Comparison of ENCODE assay signal across 8 cellular contexts in genomic region chr19:42244452-42245220, GRCh38. TPM values are rescaled to one million over a fixed set of nuclear protein-coding genes. Genes with fewer than 3 reads are reported as not detected.
DNase-seq lines count a peak whose midpoint lies in the region; ATAC-seq and TF ChIP-seq lines count a peak whose summit lies in the region.

No MANE protein-coding gene starts in this region.

- H3K9ac ChIP-seq in NT2/D1 (ENCODE audit: insufficient read length, low read depth), result peak overlapping the region; percentile 45

- H3K9me3 Mint-ChIP-seq in CD14-positive monocyte (no peaks in the 10 kb centered on the region), endothelial cell (ENCODE audit: unreplicated experiment) (no peaks in the 10 kb centered on the region)

- peak; percentile 68 for TF ChIP-seq CTCF in CD14-positive monocyte (IDR thresholded peaks at IDR 0.05)
- peak; percentile 15 for TF ChIP-seq CTCF in endothelial cell (IDR thresholded peaks at IDR 0.05; ENCODE audit: unreplicated experiment)

- H3K36me3 Mint-ChIP-seq in CD14-positive monocyte, result peaks cover 14 to 29% of the 10 kb centered on the region in 2 donors
- H3K36me3 Mint-ChIP-seq in endothelial cell (ENCODE audit: low read depth, unreplicated experiment), result peaks cover 10% of the 10 kb centered on the region

- no peaks in the 10 kb centered on the region for H3K27me3 ChIP-seq in NT2/D1 (ENCODE audit: insufficient read depth, insufficient read length)

- peak; percentile 32 for ATAC-seq in GM19438 (IDR thresholded peaks at IDR 0.05; ENCODE audit: low read depth, unreplicated experiment)

- H3K9me3 ChIP-seq in NT2/D1 (ENCODE audit: insufficient read depth, low read length), result no peaks in the 10 kb centered on the region
- H3K9me3 ChIP-seq in mesodermal cell (ENCODE audit: control insufficient read depth, low read length), result no peaks in the 10 kb centered on the region

- WGBS in mesodermal cell (ENCODE audit: insufficient coverage in 2 of 2), 2 experiments, result 8 to 9% methylated on average over 32 to 33 of the region's 40 CpGs

- H3K27ac Mint-ChIP-seq in CD14-positive monocyte (peak overlapping the region; percentile 96 to 98 (median 97)), endothelial cell (ENCODE audit: unreplicated experiment) (peak overlapping the region; percentile 99)

- H3K4me1 Mint-ChIP-seq in CD14-positive monocyte, result peaks cover 47% of the 10 kb centered on the region
- peaks cover 52% of the 10 kb centered on the region for H3K4me1 Mint-ChIP-seq in endothelial cell (ENCODE audit: unreplicated experiment)

- intact Hi-C loops in CD14-positive monocyte (cut with micrococcal nuclease), result loop anchor here (1.0 to 10.0 kb wide), 5 partner anchors 27 to 137 kb away; partner anchors contain the start of genes DEDD2 (in 1 of the 2) and POU2F2 (in 1 of the 2)

- H3K36me3 ChIP-seq in NT2/D1 (ENCODE audit: insufficient read depth, insufficient read length, low read length), result peaks cover 37% of the 10 kb centered on the region
- H3K36me3 ChIP-seq in mesodermal cell (ENCODE audit: control insufficient read depth, insufficient read depth, low read length), result peaks cover 40% of the 10 kb centered on the region

- DNase-seq in CD14-positive monocyte (ENCODE audit: low spot score) (peak; percentile 92), HUDEP-2 (lab: John Stamatoyannopoulos, UW; ENCODE audit: unreplicated experiment in 76 of 76) (peak in 74 of 76 experiments; percentile 73 to 97 (median 94)), NT2/D1 (ENCODE audit: low read depth, low spot score) (peak; percentile 88), endothelial cell (ENCODE audit: low spot score) (peak; percentile 92)
- DNase-seq in activated CD8-positive, alpha-beta memory T cell treated with anti-CD3 and anti-CD28 coated beads, Interleukin-2, amount 50 U/mL, for 24 hours (ENCODE audit: extremely low read depth), result peak; percentile 81
- peak; percentile 78 for DNase-seq in stimulated activated CD8-positive, alpha-beta memory T cell treated with anti-CD3 and anti-CD28 coated beads, Interleukin-15, amount 100 ng/mL, for 24 hours (ENCODE audit: low read depth)

- H3K27me3 Mint-ChIP-seq in CD14-positive monocyte (ENCODE audit: low read depth in 3 of 3) (peaks cover 0 to 4% (median 3%) of the 10 kb centered on the region in 3 donors), endothelial cell (ENCODE audit: unreplicated experiment) (peaks cover 24% of the 10 kb centered on the region)

- H3K27ac ChIP-seq in mesodermal cell (ENCODE audit: low read depth, low read length, severe bottlenecking), result peak overlapping the region; percentile 58

- H3K4me3 ChIP-seq in NT2/D1 (ENCODE audit: insufficient read length, low read depth), result peak overlapping the region; percentile 69
- peak overlapping the region; percentile 58 for H3K4me3 ChIP-seq in mesodermal cell (ENCODE audit: extremely low read depth, insufficient read depth, low read length, poor library complexity, severe bottlenecking)

- H3K4me3 Mint-ChIP-seq in CD14-positive monocyte, result peak overlapping the region; percentile 95 to 99
- peak overlapping the region; percentile 94 for H3K4me3 Mint-ChIP-seq in endothelial cell (ENCODE audit: unreplicated experiment)

- H3K4me1 ChIP-seq in NT2/D1 (ENCODE audit: insufficient read depth, insufficient read length) (peaks cover 6% of the 10 kb centered on the region), mesodermal cell (ENCODE audit: control insufficient read depth, insufficient read depth, low read length, poor library complexity, severe bottlenecking) (peaks cover 39% of the 10 kb centered on the region)

RNA-seq across cellular contexts. Expression of gene GSK3A, which starts 2.2 kb away (rescaled TPM):
- polyA plus RNA-seq in CD14-positive monocyte, result 10 to 100 TPM; 12.3 to 14.9 TPM
- 54.4 TPM for total RNA-seq in endothelial cell (ENCODE audit: unreplicated experiment)
- polyA plus RNA-seq in mesodermal cell (2013, experiment 1 of 2), result 61.9 TPM
- polyA plus RNA-seq in mesodermal cell (2013, experiment 2 of 2), result 56.5 TPM

RNA-seq across cellular contexts. Expression of gene ERF, which starts 10.3 kb away (rescaled TPM):
- polyA plus RNA-seq in CD14-positive monocyte, result 1 to 10 TPM; 2.3 to 3.4 TPM
- 109 TPM for total RNA-seq in endothelial cell (ENCODE audit: unreplicated experiment)
- polyA plus RNA-seq in mesodermal cell (2013, experiment 1 of 2), result 89.7 TPM
- polyA plus RNA-seq in mesodermal cell (2013, experiment 2 of 2), result 85.3 TPM

RNA-seq across cellular contexts. Expression of gene CIC, which starts 24.4 kb away (rescaled TPM):
- polyA plus RNA-seq in CD14-positive monocyte, result under 1 TPM; 0.62 to 0.87 TPM
- total RNA-seq in endothelial cell (ENCODE audit: unreplicated experiment), result 85.7 TPM
- 42.9 TPM for polyA plus RNA-seq in mesodermal cell (2013, experiment 1 of 2)
- polyA plus RNA-seq in mesodermal cell (2013, experiment 2 of 2), result 37.1 TPM

RNA-seq across cellular contexts. Expression of gene ZNF526, which starts 24.5 kb away (rescaled TPM):
- 1 to 10 TPM in 1 of 2 donors, under 1 TPM in 1; 0.96 to 1.3 TPM for polyA plus RNA-seq in CD14-positive monocyte
- total RNA-seq in endothelial cell (ENCODE audit: unreplicated experiment), result 13.9 TPM
- polyA plus RNA-seq in mesodermal cell (2013, experiment 1 of 2), result 9.7 TPM
- polyA plus RNA-seq in mesodermal cell (2013, experiment 2 of 2), result 7.4 TPM

RNA-seq across cellular contexts. Expression of gene DEDD2, which starts 27.2 kb away (rescaled TPM):
- polyA plus RNA-seq in CD14-positive monocyte, result 100 to 1,000 TPM; 125 to 133 TPM
- total RNA-seq in endothelial cell (ENCODE audit: unreplicated experiment), result 27.1 TPM
- 24.9 TPM for polyA plus RNA-seq in mesodermal cell (2013, experiment 1 of 2)
- 19.5 TPM for polyA plus RNA-seq in mesodermal cell (2013, experiment 2 of 2)

Comparison
In these comparisons a context has a peak if more than half of its experiments do, and no peak if none do; other contexts are left out.
1. Peak in every context shown above with its lines: DNase-seq, ATAC-seq, H3K4me3 ChIP-seq and H3K27ac ChIP-seq.